15 cellular contexts compared by ENCODE assay signal in genomic region chr5:153629496-153629895, GRCh38.
A peak's percentile ranks its signal among the peaks of the same experiment; 100 is the strongest.
DNase-seq lines count a peak whose midpoint lies in the region; ATAC-seq and TF ChIP-seq lines count a peak whose summit lies in the region.
"Had no signal": no experiment of that assay in that cellular context is flagged by ENCODE, and none has a peak within 500 bp of the region (broad histone marks: within the 10 kb centered on the region; RNA-seq: fewer than 3 reads in every experiment).

No MANE protein-coding gene starts in this region.

- H3K36me3 ChIP-seq in ascending aorta, result no peaks in the 10 kb centered on the region
- no peaks in the 10 kb centered on the region for H3K36me3 ChIP-seq in left lung
- no peaks in the 10 kb centered on the region for H3K36me3 ChIP-seq in tibial artery
- H3K36me3 ChIP-seq: right atrium auricular region, transverse colon had no signal

- peak overlapping the region; percentile 72 to 84 for H3K27ac ChIP-seq in ascending aorta
- H3K27ac ChIP-seq in left lung, result peak overlapping the region; percentile 19 to 20
- peak overlapping the region; percentile 34 to 51 for H3K27ac ChIP-seq in tibial artery
- H3K27ac ChIP-seq in substantia nigra (ENCODE audit: low read depth, low read length, poor library complexity, severe bottlenecking), result no peak overlapping the region
- H3K27ac ChIP-seq: PC-9 had no signal

- H3K4me3 ChIP-seq in ascending aorta (no peak overlapping the region), left lung (no peak overlapping the region), tibial artery (no peak overlapping the region)
- H3K4me3 ChIP-seq: PC-9, right atrium auricular region, transverse colon had no signal

- no peaks in the 10 kb centered on the region for H3K9me3 ChIP-seq in ascending aorta
- H3K9me3 ChIP-seq in left lung, result no peaks in the 10 kb centered on the region
- H3K9me3 ChIP-seq in tibial artery, result no peaks in the 10 kb centered on the region
- H3K9me3 ChIP-seq: right atrium auricular region, transverse colon had no signal

- TF ChIP-seq CTCF in ascending aorta (IDR thresholded peaks at IDR 0.05), result no peak
- no peak for TF ChIP-seq CTCF in left lung (IDR thresholded peaks at IDR 0.05)
- no peak for TF ChIP-seq CTCF in tibial artery (IDR thresholded peaks at IDR 0.05)

- H3K27me3 ChIP-seq in ascending aorta (no peaks in the 10 kb centered on the region), left lung (no peaks in the 10 kb centered on the region), tibial artery (no peaks in the 10 kb centered on the region)
- H3K27me3 ChIP-seq: right atrium auricular region, transverse colon had no signal

- intact Hi-C loops in ascending aorta (cut with DNase I) (loop anchor here (2.0 to 10.0 kb wide), 5 partner anchors 57 to 995 kb away; no protein-coding TSS in a partner anchor), left lung (cut with DNase I) (no loop called here), tibial artery (cut with DNase I; ENCODE audit: low total_unique reads) (no loop called here)

- H3K4me1 ChIP-seq in ascending aorta, result peaks cover 4 to 22% of the 10 kb centered on the region in 2 donors
- H3K4me1 ChIP-seq in left lung, result peaks cover 3% of the 10 kb centered on the region in 2 donors
- peaks cover 0 to 40% (median 9%) of the 10 kb centered on the region in 4 donors for H3K4me1 ChIP-seq in tibial artery

- DNase-seq in NCI-H69 (lab: John Stamatoyannopoulos, UW) (peak; percentile 44), ascending aorta (ENCODE audit: low spot score in 2 of 2) (no peak), left lung (no peak), tibial artery (no peak), substantia nigra (lab: John Stamatoyannopoulos, UW) (no peak)
- DNase-seq: activated CD4-positive, CD25-positive, alpha-beta regulatory T cell; activated CD8-positive, alpha-beta T cell treated with anti-CD3 and anti-CD28 coated beads, Interleukin-2, amount 10 ng/mL, durations not matched to agents 7 days and 5 days; activated T-cell treated with anti-CD3 and anti-CD28 coated beads, Interleukin-2, amount 50 U/mL, for 48 hours; NCI-H1417 treated with DMSO at 0.1 percent for 48 hours; transverse colon had no signal

- ATAC-seq in left lung, result peak; percentile 19
- ATAC-seq in GM18870 (IDR thresholded peaks at IDR 0.05; ENCODE audit: unreplicated experiment), result no peak
- no peak for ATAC-seq in HG03457 (IDR thresholded peaks at IDR 0.05; ENCODE audit: unreplicated experiment)
- ATAC-seq: activated CD8-positive, alpha-beta T cell treated with anti-CD3 and anti-CD28 coated beads, Interleukin-2, amount 10 ng/mL, durations not matched to agents 7 days and 5 days; stimulated activated memory B cell treated with anti-CD40 and anti-IgM and Interleukin-4, amounts not matched to agents 10 μg/mL and 1 μg/mL and 100 μg/mL, for 72 hours had no signal
